ENCODE assay signal across 31 cellular contexts in genomic region chr2:68855550-68855949, GRCh38. TPM values are rescaled to one million over a fixed set of nuclear protein-coding genes. Genes with fewer than 3 reads are reported as not detected.
"Had no signal": no experiment of that assay in that cellular context is flagged by ENCODE, and none has a peak within 500 bp of the region (broad histone marks: within the 10 kb centered on the region; RNA-seq: fewer than 3 reads in every experiment).

No MANE protein-coding gene starts in this region.

- ATAC-seq: mucosa of descending colon; naive thymus-derived CD4-positive, alpha-beta T cell; natural killer cell treated with Interleukin-12 subunit alpha and Interleukin-12 subunit beta and Interleukin-15 and Interleukin-18, amount 100 ng/mL, for 72 hours; right lobe of liver; stimulated activated memory B cell treated with anti-CD40 and anti-IgM and Interleukin-4, amounts not matched to agents 10 μg/mL and 1 μg/mL and 100 μg/mL, for 72 hours; upper lobe of right lung had no signal

- H3K4me1 ChIP-seq: right lobe of liver, suprapubic skin, tibial artery had no signal

- H3K4me3 ChIP-seq: left ventricle myocardium inferior, lung, mucosa of descending colon, ovary, right atrium auricular region, right lobe of liver, smooth muscle cell, suprapubic skin, thoracic aorta, tibial artery, upper lobe of right lung had no signal

- H3K27ac ChIP-seq: left ventricle myocardium inferior, ovary, right atrium auricular region, right lobe of liver, suprapubic skin, thoracic aorta, tibial artery, upper lobe of right lung had no signal

- H3K36me3 ChIP-seq: left ventricle myocardium inferior, ovary, right atrium auricular region, right lobe of liver, suprapubic skin, thoracic aorta, tibial artery, upper lobe of right lung had no signal

- H3K27me3 ChIP-seq: ovary, right atrium auricular region, right lobe of liver, suprapubic skin, upper lobe of right lung had no signal

- H3K27ac Mint-ChIP-seq: naive thymus-derived CD4-positive, alpha-beta T cell; natural killer cell treated with Interleukin-12 subunit alpha and Interleukin-12 subunit beta and Interleukin-15 and Interleukin-18, amount 100 ng/mL, for 72 hours; progenitor cell of endocrine pancreas; stimulated activated memory B cell treated with anti-CD40 and anti-IgM and Interleukin-4, amounts not matched to agents 10 μg/mL and 1 μg/mL and 100 μg/mL, for 72 hours; stimulated activated naive CD8-positive, alpha-beta T cell treated with anti-CD3 and anti-CD28 coated beads, Interleukin-15, Interleukin-2, amounts not matched to agents 100 ng/mL and 50 ng/mL, for 24 hours had no signal

- H3K4me3 Mint-ChIP-seq: naive thymus-derived CD4-positive, alpha-beta T cell; natural killer cell treated with Interleukin-12 subunit alpha and Interleukin-12 subunit beta and Interleukin-15 and Interleukin-18, amount 100 ng/mL, for 72 hours; stimulated activated memory B cell treated with anti-CD40 and anti-IgM and Interleukin-4, amounts not matched to agents 10 μg/mL and 1 μg/mL and 100 μg/mL, for 72 hours; stimulated activated naive CD8-positive, alpha-beta T cell treated with anti-CD3 and anti-CD28 coated beads, Interleukin-15, Interleukin-2, amounts not matched to agents 100 ng/mL and 50 ng/mL, for 24 hours had no signal

- DNase-seq: islet precursor cell; left ventricle myocardium inferior; midbrain; mucosa of descending colon; naive thymus-derived CD4-positive, alpha-beta T cell; ovary; right lobe of liver; stimulated activated CD4-positive, alpha-beta T cell treated with anti-CD3 and anti-CD28 coated beads, Interleukin-1b, Interleukin-23, amount 100 ng/mL, for 48 hours; stimulated activated CD4-positive, alpha-beta T cell treated with anti-CD3 and anti-CD28 coated beads, Interleukin-2, amount 100 ng/mL, for 48 hours; stimulated activated CD4-positive, alpha-beta T cell treated with anti-CD3 and anti-CD28 coated beads, Interleukin-4, amount 100 ng/mL, for 4 hours; stimulated activated CD8-positive, alpha-beta memory T cell treated with anti-CD3 and anti-CD28 coated beads, Interleukin-4, amount 100 ng/mL, for 48 hours; tibial artery; trophoblast cell; upper lobe of right lung had no signal

- H3K9me3 ChIP-seq: left ventricle myocardium inferior, mucosa of descending colon, ovary, right atrium auricular region, right lobe of liver, suprapubic skin, thoracic aorta, tibial artery, upper lobe of right lung had no signal

- H3K9me3 Mint-ChIP-seq: natural killer cell treated with Interleukin-12 subunit alpha and Interleukin-12 subunit beta and Interleukin-15 and Interleukin-18, amount 100 ng/mL, for 72 hours; stimulated activated memory B cell treated with anti-CD40 and anti-IgM and Interleukin-4, amounts not matched to agents 10 μg/mL and 1 μg/mL and 100 μg/mL, for 72 hours; stimulated activated naive CD8-positive, alpha-beta T cell treated with anti-CD3 and anti-CD28 coated beads, Interleukin-15, Interleukin-2, amounts not matched to agents 100 ng/mL and 50 ng/mL, for 24 hours had no signal

- H3K36me3 Mint-ChIP-seq: natural killer cell treated with Interleukin-12 subunit alpha and Interleukin-12 subunit beta and Interleukin-15 and Interleukin-18, amount 100 ng/mL, for 72 hours; stimulated activated memory B cell treated with anti-CD40 and anti-IgM and Interleukin-4, amounts not matched to agents 10 μg/mL and 1 μg/mL and 100 μg/mL, for 72 hours had no signal

- H3K4me2 ChIP-seq: smooth muscle cell had no signal

- H3K27me3 Mint-ChIP-seq: stimulated activated memory B cell treated with anti-CD40 and anti-IgM and Interleukin-4, amounts not matched to agents 10 μg/mL and 1 μg/mL and 100 μg/mL, for 72 hours; stimulated activated naive CD8-positive, alpha-beta T cell treated with anti-CD3 and anti-CD28 coated beads, Interleukin-15, Interleukin-2, amounts not matched to agents 100 ng/mL and 50 ng/mL, for 24 hours had no signal

RNA-seq across cellular contexts. Expression of gene BMP10, which starts 15.6 kb away (rescaled TPM):
- total RNA-seq: kidney epithelial cell; mesenteric fat pad; naive thymus-derived CD4-positive, alpha-beta T cell; natural killer cell treated with Interleukin-12 subunit alpha and Interleukin-12 subunit beta and Interleukin-15 and Interleukin-18, amount 100 ng/mL, for 72 hours; omental fat pad; ovary; progenitor cell of endocrine pancreas; pulmonary artery endothelial cell; renal cortical epithelial cell; skeletal muscle tissue; smooth muscle cell; subcutaneous adipose tissue; suprapubic skin; thoracic aorta had no signal
- polyA plus RNA-seq: lung; naive thymus-derived CD4-positive, alpha-beta T cell; neural cell; ovary; smooth muscle cell had no signal
